ENCODE assay signal across 33 cellular contexts in the genomic region with DNA sequence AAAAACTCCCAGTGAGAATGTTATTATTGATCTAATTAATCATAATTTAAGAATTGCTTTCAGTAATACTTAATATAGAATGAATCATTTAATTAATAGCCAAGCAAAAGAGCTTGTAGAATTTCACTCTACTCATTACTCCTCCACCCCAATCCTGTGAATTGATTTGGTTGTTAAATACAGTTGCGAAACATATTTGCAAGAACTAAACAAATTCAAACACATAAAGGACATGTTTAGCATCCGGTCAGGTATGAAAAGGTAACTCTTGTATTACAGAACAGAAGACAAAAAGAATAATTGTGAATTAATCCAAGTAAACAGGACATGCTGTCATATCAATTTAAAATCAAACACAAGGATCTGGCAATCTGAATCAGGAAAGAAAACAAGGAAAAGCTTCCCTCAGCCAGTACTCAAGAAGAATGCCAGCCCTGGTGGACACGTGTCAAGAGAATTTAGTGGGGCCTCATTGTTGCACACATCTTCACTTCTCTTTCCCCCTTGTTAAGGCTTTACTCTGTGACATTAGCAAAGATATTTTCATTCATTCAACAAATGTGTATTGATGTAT.
"Had no signal": no experiment of that assay in that cellular context is flagged by ENCODE, and none has a peak within 500 bp of the region (broad histone marks: within the 10 kb centered on the region; RNA-seq: fewer than 3 reads in every experiment).

No MANE protein-coding gene starts in this region.

- FAIRE-seq: TTC549 had no signal

- H3K36me3 ChIP-seq: ascending aorta, MG63 had no signal

- H3K4me3 ChIP-seq: ascending aorta, body of pancreas, MG63, SK-N-MC had no signal

- H3K27me3 ChIP-seq: ascending aorta, body of pancreas, MG63 had no signal

- H3K27ac ChIP-seq: ascending aorta, body of pancreas, SK-N-MC had no signal

- H3K9me3 ChIP-seq: ascending aorta, body of pancreas, MG63 had no signal

- H3K4me1 ChIP-seq: ascending aorta, body of pancreas had no signal

- ATAC-seq: activated CD8-positive, alpha-beta memory T cell treated with anti-CD3 and anti-CD28 coated beads, Interleukin-2, amount 10 ng/mL, durations not matched to agents 7 days and 5 days; activated naive CD4-positive, alpha-beta T cell treated with anti-CD3 and anti-CD28 coated beads, Interleukin-2, amount 50 U/mL, for 72 hours; activated naive CD8-positive, alpha-beta T cell treated with anti-CD3 and anti-CD28 coated beads, Interleukin-2, amount 50 U/mL, for 24 hours; body of pancreas; Panc1; Right ventricle myocardium inferior; T-cell had no signal

- DNase-seq: activated B cell treated with CpG ODN at 0.5 μM for 24 hours; activated CD4-positive, alpha-beta T cell treated with anti-CD3 and anti-CD28 coated beads for 1 hour; activated CD4-positive, alpha-beta T cell treated with anti-CD3 and anti-CD28 coated beads, Interleukin-2, amount 10 ng/mL, durations not matched to agents 24 days and 14 days; activated CD4-positive, alpha-beta T cell treated with anti-CD3 and anti-CD28 coated beads, Interleukin-2, amount 50 U/mL, for 48 hours; activated CD8-positive, alpha-beta memory T cell treated with anti-CD3 and anti-CD28 coated beads, Interleukin-2, amount 10 ng/mL, durations not matched to agents 7 days and 5 days; activated effector memory CD4-positive, alpha-beta T cell treated with Interleukin-2 at 50 U/mL for 16 hours; activated naive CD4-positive, alpha-beta T cell; activated naive CD8-positive, alpha-beta T cell treated with anti-CD3 and anti-CD28 coated beads, Interleukin-2, amount 50 U/mL, for 24 hours; activated T-cell treated with anti-CD3 and anti-CD28 coated beads, Interleukin-2, amount 50 U/mL, for 24 hours; amniotic stem cell; body of pancreas; MG63; MV-4-11; NCI-H1092 treated with DMSO at 0.1 percent for 48 hours; NCI-H1417 treated with DMSO at 0.1 percent for 48 hours; NCI-H1694; NCI-H2029; NCI-H2107; NCI-H2171 treated with DMSO at 0.1 percent for 48 hours; NCI-H226; NCI-H526; NK-92 treated with Interleukin-12 subunit alpha and Interleukin-12 subunit beta, amount 100 ng/mL, for 24 hours; OCI-M1; RPMI8226; T-cell; T-helper 2 cell; T1000 had no signal
